In the genomic region with DNA sequence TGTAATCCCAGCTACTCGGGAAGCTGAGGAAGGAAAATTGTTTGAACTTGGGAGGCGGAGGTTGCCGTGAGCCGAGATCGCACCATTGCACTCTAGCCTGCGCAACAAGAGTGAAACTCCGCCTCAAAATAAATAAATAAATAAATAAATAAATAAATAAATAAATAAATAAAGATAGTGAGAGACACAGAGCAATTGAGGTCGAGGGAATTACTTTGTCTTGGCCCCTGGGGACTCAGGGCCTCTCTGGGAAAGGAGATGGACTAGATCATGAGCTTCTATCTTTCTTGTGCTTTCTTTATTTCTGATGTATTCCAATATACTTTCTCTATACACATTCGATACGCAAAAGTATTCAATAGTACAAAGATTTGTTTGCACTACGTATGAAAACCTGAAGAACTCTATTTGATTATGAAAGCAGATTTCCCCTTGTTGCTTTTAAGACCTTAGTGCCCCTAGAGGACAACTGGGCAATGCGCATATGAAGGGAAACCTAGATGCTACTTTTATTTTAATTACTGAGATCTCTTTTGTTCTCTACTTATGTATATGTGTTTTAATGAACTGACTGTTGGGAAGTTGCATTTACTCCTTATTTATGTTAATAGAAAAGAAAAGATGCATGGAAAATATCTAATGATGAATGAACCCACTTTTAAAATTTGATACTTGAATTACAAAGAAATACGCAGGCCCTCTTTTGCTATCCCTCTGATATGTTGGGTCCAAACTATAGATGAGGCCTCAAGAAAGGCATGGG, we compare ENCODE assay signal across 8 cellular contexts. TPM values are rescaled to one million over a fixed set of nuclear protein-coding genes. Genes with fewer than 3 reads are reported as not detected.
A peak's percentile ranks its signal among the peaks of the same experiment; 100 is the strongest.
DNase-seq lines count a peak whose midpoint lies in the region; ATAC-seq and TF ChIP-seq lines count a peak whose summit lies in the region.

No MANE protein-coding gene starts in this region.

- DNase-seq in AG09309 (ENCODE audit: low read depth) (no peak), GM10248 (ENCODE audit: extremely low spot score) (peak; percentile 65), HEK293T (ENCODE audit: extremely low spot score) (peak; percentile 49), MM.1S (peak; percentile 69), foreskin keratinocyte (peak in 1 of 2 donors; percentile 18), putamen (ENCODE audit: low spot score) (peak; percentile 15), GM19240 (ENCODE audit: insufficient read length, low spot score) (no peak)
- DNase-seq in activated CD4-positive, alpha-beta T cell treated with anti-CD3 and anti-CD28 coated beads, Interleukin-2, amount 50 U/mL, for 4 hours = peak; percentile 7 to 16

- H3K4me1 ChIP-seq in MM.1S (ENCODE audit: low read length) (no peaks in the 10 kb centered on the region), foreskin keratinocyte (no peaks in the 10 kb centered on the region)

- no peak overlapping the region for H3K4me3 ChIP-seq in AG09309 (ENCODE audit: control insufficient read depth, low read depth, low read length)
- no peak overlapping the region for H3K4me3 ChIP-seq in MM.1S (ENCODE audit: low read length)

- H3K79me2 ChIP-seq in MM.1S (ENCODE audit: low read length) = no peaks in the 10 kb centered on the region

- H3K36me3 ChIP-seq in MM.1S (replicated peaks; ENCODE audit: insufficient read depth, low read length) = no peaks in the 10 kb centered on the region

- no peak overlapping the region for H3K27ac ChIP-seq in MM.1S (ENCODE audit: low read length)
- no peak overlapping the region for H3K27ac ChIP-seq in foreskin keratinocyte

- 0 out of 2 replicates have a peak overlapping the region, but pooled peaks have one; percentile 14 for H3K4me2 ChIP-seq in MM.1S (ENCODE audit: low read depth, low read length)

- no peaks in the 10 kb centered on the region for H3K9me3 ChIP-seq in MM.1S (replicated peaks; ENCODE audit: insufficient read depth, low read length)

- TF ChIP-seq CTCF in AG09309 (IDR thresholded peaks at IDR 0.05; ENCODE audit: control insufficient read depth, insufficient read depth, low read depth, low read length, missing control alignments) = peak; percentile 85
- TF ChIP-seq CTCF in GM10248 (IDR thresholded peaks at IDR 0.05; ENCODE audit: control extremely low read depth, extremely low read depth, low read depth, missing control alignments) = peak; percentile 69
- peak; percentile 89 for TF ChIP-seq CTCF in MM.1S (IDR thresholded peaks at IDR 0.05; ENCODE audit: low read length)
- TF ChIP-seq CTCF in foreskin keratinocyte (conservative IDR thresholded peaks at IDR 0.05) = peak; percentile 84

- H2AFZ ChIP-seq in MM.1S (ENCODE audit: low read length) = no peak overlapping the region

- H3F3A ChIP-seq in MM.1S (ENCODE audit: insufficient read depth, low read length) = no peaks in the 10 kb centered on the region

- POLR2A ChIA-PET in GM10248 (lab: Yijun Ruan, JAX) (no interaction called here), HEK293T (lab: Yijun Ruan, JAX) (no interaction called here)

- H3K27me3 ChIP-seq in MM.1S (replicated peaks; ENCODE audit: insufficient read depth, low read length) (no peaks in the 10 kb centered on the region), foreskin keratinocyte (no peaks in the 10 kb centered on the region)

- no peaks in the 10 kb centered on the region for H3K9me2 ChIP-seq in MM.1S (replicated peaks; ENCODE audit: insufficient read depth, low read length)

- H4K20me1 ChIP-seq in MM.1S (ENCODE audit: insufficient read depth, low read length) = no peaks in the 10 kb centered on the region

- CTCF ChIA-PET in GM10248 (lab: Yijun Ruan, JAX) (interaction anchor here (0.6 to 2.2 kb wide), 13 partner anchors 8 to 213 kb away, joined by 3 to 9 read pairs (median 4); partner anchors contain the start of gene ELOVL6), HEK293T (lab: Yijun Ruan, JAX) (interaction anchor here (0.6 to 1.1 kb wide), 5 partner anchors 9 to 482 kb away, joined by 3 to 5 read pairs (median 3); partner anchors contain the start of gene ELOVL6)

- no peak overlapping the region for H3K9ac ChIP-seq in MM.1S (ENCODE audit: low read length)

- ATAC-seq in foreskin keratinocyte = peak; percentile 65

TF ChIP-seq in HEK293T, 16 proteins besides CTCF, POLR2A, EP300 and RAD21:
- TF ChIP-seq ELF4 (IDR thresholded peaks at IDR 0.05) (no peak), HDGF (IDR thresholded peaks at IDR 0.05; ENCODE audit: borderline replicate concordance) (no peak)
TF ChIP-seq in HEK293T: peak in this region for 0.

RNA-seq across cellular contexts. Expression of gene ELOVL6, which starts 12.8 kb away (rescaled TPM):
- total RNA-seq in foreskin keratinocyte = 60.6 and 69.4 TPM in 2 replicates
- 31.4 and 43.4 TPM in 2 replicates for polyA plus RNA-seq in foreskin keratinocyte

Comparison
In these comparisons a context has a peak if more than half of its experiments do, and no peak if none do; other contexts are left out.
1. DNase-seq: peak in GM10248 (single experiment), HEK293T (single experiment), MM.1S (single experiment), activated CD4-positive, alpha-beta T cell treated with anti-CD3 and anti-CD28 coated beads, Interleukin-2, amount 50 U/mL, for 4 hours (2 of 2) and putamen (single experiment); none in AG09309 (single experiment) and GM19240 (single experiment).
2. Peak in every context shown above with its lines, with median percentiles within 50 percentile points of each other: CTCF ChIP-seq.